In genomic region chr1:26279598-26280332, GRCh38 we compare ENCODE assay signal across 8 cellular contexts. TPM values are rescaled to one million over a fixed set of nuclear protein-coding genes. Genes with fewer than 3 reads are reported as not detected.
DNase-seq lines count a peak whose midpoint lies in the region; ATAC-seq and TF ChIP-seq lines count a peak whose summit lies in the region.

TSS of gene SH3BGRL3 (plus strand) at chr1:26280086. CDS start at chr1:26280156, 70 bp downstream.

- H3K27ac ChIP-seq in neural cell (ENCODE audit: low read length) (peak within 1 kb of the TSS; percentile 42), stomach (peak within 1 kb of the TSS; percentile 93 to 100 (median 98))

- peak within 1 kb of the TSS; percentile 73 for H3K4me2 ChIP-seq in neural cell (ENCODE audit: low read length)

- TF ChIP-seq CTCF in neural cell (IDR thresholded peaks at IDR 0.05; ENCODE audit: poor library complexity, severe bottlenecking) (peak; percentile 76), stomach (IDR thresholded peaks at IDR 0.05) (peak in 1 of 7 experiments; percentile 41)

- no peaks in the 10 kb centered on the region for H3F3A ChIP-seq in neural cell (ENCODE audit: insufficient read depth, low read length, poor library complexity, severe bottlenecking)

- peak; percentile 51 for ATAC-seq in GM21515 (IDR thresholded peaks at IDR 0.05; ENCODE audit: unreplicated experiment)

- peak in 3 of 4 donors; percentile 49 to 95 (median 73) for TF ChIP-seq POLR2A in stomach (IDR thresholded peaks at IDR 0.05)

- intact Hi-C loops in stomach (cut with DNase I; ENCODE audit: low total_unique reads): no loop called here

- in situ Hi-C loops in KBM-7 (cut with MboI; ENCODE audit: low pct_unique_long_range_greater_than_20kb, low sequenced_read_pairs): no loop called here

- H3K9ac ChIP-seq in neural cell (ENCODE audit: low read length): peak within 1 kb of the TSS; percentile 65

- no peaks in the 10 kb centered on the region for H3K27me3 ChIP-seq in neural cell (ENCODE audit: insufficient read depth, low read depth, low read length)
- H3K27me3 ChIP-seq in stomach: no peaks in the 10 kb centered on the region

- no peaks in the 10 kb centered on the region for H3K9me2 ChIP-seq in neural cell (ENCODE audit: insufficient read depth, low read length)

- H3K4me1 ChIP-seq in stomach: peaks cover 71 to 90% (median 83%) of the 10 kb centered on the region in 4 donors

- no peaks in the 10 kb centered on the region for H3K9me3 ChIP-seq in neural cell (ENCODE audit: low read length)
- H3K9me3 ChIP-seq in stomach: no peaks in the 10 kb centered on the region

- 0 to 2% (median 1%) methylated on average over 16 to 65 of the region's 65 CpGs for WGBS in stomach, 5 donors

- H3K36me3 ChIP-seq in neural cell (ENCODE audit: insufficient read depth, low read length) (no peaks in the 10 kb centered on the region), stomach (peaks cover 0 to 22% (median 13%) of the 10 kb centered on the region in 4 donors)

- TF ChIP-seq RAD21 in neural cell (conservative IDR thresholded peaks at IDR 0.05): no peak

- H3K4me3 ChIP-seq in neural cell (ENCODE audit: low read length) (peak within 1 kb of the TSS; percentile 97), stomach (peak within 1 kb of the TSS; percentile 65 to 89 (median 70))

- DNase-seq in DMS114 treated with DMSO at 0.1 percent for 48 hours (lab: John Stamatoyannopoulos, UW; ENCODE audit: unreplicated experiment) (peak; percentile 65), KBM-7 (peak; percentile 91), SHP77 (lab: John Stamatoyannopoulos, UW) (peak; percentile 71 to 79), fibroblast of the conjunctiva (ENCODE audit: low read depth) (peak; percentile 57), stomach (peak; percentile 93)
- DNase-seq in activated effector memory CD4-positive, alpha-beta T cell treated with anti-CD3 and anti-CD28 coated beads, Interleukin-2, amount 50 U/mL, for 16 hours: peak; percentile 94

- H4K20me1 ChIP-seq in neural cell (ENCODE audit: insufficient read depth): no peaks in the 10 kb centered on the region

- TF ChIP-seq EP300 in neural cell (conservative IDR thresholded peaks at IDR 0.05; ENCODE audit: poor library complexity, severe bottlenecking): no peak
- no peak for TF ChIP-seq EP300 in stomach (IDR thresholded peaks at IDR 0.05)

- H2AFZ ChIP-seq in neural cell (ENCODE audit: low read depth, low read length): peak within 1 kb of the TSS; percentile 42

- peaks cover 5% of the 10 kb centered on the region for H3K79me2 ChIP-seq in neural cell (replicated peaks; ENCODE audit: insufficient read depth, low read length)

TF ChIP-seq in neural cell, 6 proteins besides CTCF, POLR2A, EP300 and RAD21:
- peak; percentile 49 for TF ChIP-seq SMC3 (conservative IDR thresholded peaks at IDR 0.05; ENCODE audit: poor library complexity)
- no peak for TF ChIP-seq EZH2 (IDR thresholded peaks at IDR 0.05; ENCODE audit: borderline replicate concordance, insufficient read depth, low read length, poor library complexity, severe bottlenecking)
- TF ChIP-seq REST (IDR thresholded peaks at IDR 0.05; ENCODE audit: borderline replicate concordance): no peak
- peak; percentile 69 for TF ChIP-seq TAF1 (IDR thresholded peaks at IDR 0.05; ENCODE audit: low read depth)
- peak; percentile 65 for TF ChIP-seq POLR2AphosphoS5 (IDR thresholded peaks at IDR 0.05)
- peak; percentile 80 for TF ChIP-seq MXI1 (conservative IDR thresholded peaks at IDR 0.05; ENCODE audit: poor library complexity, severe bottlenecking)
TF ChIP-seq in neural cell: peak in this region for 4.

RNA-seq across cellular contexts. Expression of gene SH3BGRL3, which starts in this region (rescaled TPM):
- polyA plus RNA-seq in neural cell (7.5 and 12.8 TPM in 2 replicates), stomach (100 to 1,000 TPM; 142 to 267 (median 227) TPM)
- 7.3 and 9.1 TPM in 2 replicates for polyA minus RNA-seq in neural cell
- 100 to 1,000 TPM in 1 of 5 donors, 10 to 100 TPM in 3, 1 to 10 TPM in 1; 7.2 to 102 (median 29.5) TPM for total RNA-seq in stomach

Comparison
In these comparisons a context has a peak if more than half of its experiments do, and no peak if none do; other contexts are left out.
1. Peak in every context shown above with its lines: DNase-seq, ATAC-seq, H3K4me3 ChIP-seq and H3K27ac ChIP-seq.
2. RNA of gene SH3BGRL3 (polyA plus RNA-seq): 142 to 267 TPM in stomach; 7.5 to 12.8 TPM in neural cell; every median in the first group is over 10 times any median in the second.